ENCODE assay signal across 1 cellular context in the genomic region with DNA sequence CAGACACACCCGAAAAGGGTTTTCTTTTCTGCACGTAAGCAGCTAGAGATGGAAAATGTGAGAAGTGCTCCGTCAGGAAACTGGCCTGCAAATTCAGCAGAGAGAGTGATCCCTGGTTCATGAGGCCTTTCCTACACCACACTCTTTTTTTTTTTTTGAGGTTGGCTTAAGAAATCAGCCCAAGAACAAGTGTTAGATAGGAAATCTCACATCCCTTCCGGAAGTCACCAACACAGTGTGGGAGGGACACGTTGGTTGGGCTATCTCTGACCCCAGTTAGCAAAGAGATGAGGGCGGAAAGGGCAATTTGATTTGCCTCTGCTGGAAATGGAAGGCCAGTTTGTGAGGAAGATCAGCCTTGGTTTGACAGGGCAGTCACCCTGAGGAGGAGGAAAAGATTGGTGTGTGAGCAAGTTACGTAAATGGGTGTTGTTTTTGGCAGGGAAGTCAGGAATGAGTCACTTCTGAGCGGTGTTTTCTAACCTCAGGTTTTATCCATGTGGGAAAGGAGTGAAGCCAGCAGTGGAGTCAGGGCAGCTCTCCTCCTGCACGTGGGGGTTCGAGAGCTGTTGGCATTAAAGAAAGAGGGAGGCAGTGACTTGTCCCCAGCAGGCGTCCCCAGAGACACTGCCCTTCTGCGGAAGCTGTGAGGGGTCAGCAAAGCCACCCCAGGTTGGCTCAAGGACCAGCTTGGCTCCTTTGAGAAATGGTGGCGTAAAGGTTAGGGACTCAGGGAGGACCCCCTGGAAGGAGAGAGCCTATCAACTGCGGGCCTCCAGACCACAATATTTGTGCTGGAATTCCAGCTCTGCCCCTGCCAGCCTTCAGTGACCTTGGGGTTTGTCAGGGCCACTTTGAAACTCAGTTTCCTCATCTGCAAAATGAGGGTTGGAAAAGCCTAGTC.
TF ChIP-seq lines count a peak whose summit lies in the region.

No MANE protein-coding gene starts in this region.

TF ChIP-seq in HEK293, 187 proteins besides CTCF, POLR2A, EP300 and RAD21 (continued from another document and continues in another):
- TF ChIP-seq ZNF184 (tag by site-specific recombination; IDR thresholded peaks at IDR 0.05) (no peak; the same call in 1 of the 2 replicates), ZXDB (tag by site-specific recombination; IDR thresholded peaks at IDR 0.05) (peak; percentile 96), ZNF600 (tag by site-specific recombination; IDR thresholded peaks at IDR 0.05) (peak; percentile 90), ZNF785 (tag by site-specific recombination; IDR thresholded peaks at IDR 0.05) (no peak), ZNF274 (IDR thresholded peaks at IDR 0.05; ENCODE audit: low read length) (no peak), ZNF274 (tag by site-specific recombination; IDR thresholded peaks at IDR 0.05; ENCODE audit: borderline replicate concordance) (no peak), ZNF664 (tag by site-specific recombination; IDR thresholded peaks at IDR 0.05) (no peak), ZNF518A (tag by site-specific recombination; conservative IDR thresholded peaks at IDR 0.05; ENCODE audit: low read depth) (peak; percentile 65; the same call in 1 of the 2 replicates), ZNF660 (tag by site-specific recombination; IDR thresholded peaks at IDR 0.05) (peak; percentile 75; the same call in 1 of the 2 replicates), SP7 (tag by site-specific recombination; IDR thresholded peaks at IDR 0.05) (peak; percentile 96), ZNF175 (tag by site-specific recombination; IDR thresholded peaks at IDR 0.05) (no peak), ZNF366 (tag by site-specific recombination; conservative IDR thresholded peaks at IDR 0.05) (peak; percentile 94), ZNF621 (tag by site-specific recombination; IDR thresholded peaks at IDR 0.05) (no peak), ZFP41 (tag by site-specific recombination; IDR thresholded peaks at IDR 0.05; ENCODE audit: borderline replicate concordance) (no peak), ZNF670 (tag by site-specific recombination; IDR thresholded peaks at IDR 0.05; ENCODE audit: low read depth) (no peak), ZFP69B (tag by site-specific recombination; IDR thresholded peaks at IDR 0.05) (peak; percentile 82), ZNF704 (tag by site-specific recombination; IDR thresholded peaks at IDR 0.05) (no peak), ZNF24 (tag by site-specific recombination; IDR thresholded peaks at IDR 0.05) (peak; percentile 88), ZNF561 (tag by site-specific recombination; IDR thresholded peaks at IDR 0.05; ENCODE audit: borderline replicate concordance) (peak; percentile 95), ZNF792 (tag by site-specific recombination; IDR thresholded peaks at IDR 0.05) (no peak), ZNF138 (tag by site-specific recombination; IDR thresholded peaks at IDR 0.05; ENCODE audit: borderline replicate concordance) (no peak), ZNF350 (tag by site-specific recombination; IDR thresholded peaks at IDR 0.05) (no peak), ZEB2 (tag by site-specific recombination; IDR thresholded peaks at IDR 0.05) (peak; percentile 95), MZF1 (tag by site-specific recombination; IDR thresholded peaks at IDR 0.05; ENCODE audit: borderline replicate concordance) (peak; percentile 30; the same call in 1 of the 2 replicates), GLIS2 (tag by site-specific recombination; IDR thresholded peaks at IDR 0.05) (peak; percentile 89), ZNF202 (tag by site-specific recombination; IDR thresholded peaks at IDR 0.05; ENCODE audit: borderline replicate concordance) (no peak)
- TF ChIP-seq, protein P1, sequence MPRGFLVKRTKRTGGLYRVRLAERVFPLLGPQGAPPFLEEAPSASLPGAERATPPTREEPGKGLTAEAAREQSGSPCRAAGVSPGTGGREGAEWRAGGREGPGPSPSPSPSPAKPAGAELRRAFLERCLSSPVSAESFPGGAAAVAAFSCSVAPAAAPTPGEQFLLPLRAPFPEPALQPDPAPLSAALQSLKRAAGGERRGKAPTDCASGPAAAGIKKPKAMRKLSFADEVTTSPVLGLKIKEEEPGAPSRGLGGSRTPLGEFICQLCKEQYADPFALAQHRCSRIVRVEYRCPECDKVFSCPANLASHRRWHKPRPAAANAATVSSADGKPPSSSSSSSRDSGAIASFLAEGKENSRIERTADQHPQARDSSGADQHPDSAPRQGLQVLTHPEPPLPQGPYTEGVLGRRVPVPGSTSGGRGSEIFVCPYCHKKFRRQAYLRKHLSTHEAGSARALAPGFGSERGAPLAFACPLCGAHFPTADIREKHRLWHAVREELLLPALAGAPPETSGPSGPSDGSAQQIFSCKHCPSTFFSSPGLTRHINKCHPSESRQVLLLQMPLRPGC (tag by site-specific recombination; IDR thresholded peaks at IDR 0.05): peak; percentile 92
- TF ChIP-seq, protein P2, sequence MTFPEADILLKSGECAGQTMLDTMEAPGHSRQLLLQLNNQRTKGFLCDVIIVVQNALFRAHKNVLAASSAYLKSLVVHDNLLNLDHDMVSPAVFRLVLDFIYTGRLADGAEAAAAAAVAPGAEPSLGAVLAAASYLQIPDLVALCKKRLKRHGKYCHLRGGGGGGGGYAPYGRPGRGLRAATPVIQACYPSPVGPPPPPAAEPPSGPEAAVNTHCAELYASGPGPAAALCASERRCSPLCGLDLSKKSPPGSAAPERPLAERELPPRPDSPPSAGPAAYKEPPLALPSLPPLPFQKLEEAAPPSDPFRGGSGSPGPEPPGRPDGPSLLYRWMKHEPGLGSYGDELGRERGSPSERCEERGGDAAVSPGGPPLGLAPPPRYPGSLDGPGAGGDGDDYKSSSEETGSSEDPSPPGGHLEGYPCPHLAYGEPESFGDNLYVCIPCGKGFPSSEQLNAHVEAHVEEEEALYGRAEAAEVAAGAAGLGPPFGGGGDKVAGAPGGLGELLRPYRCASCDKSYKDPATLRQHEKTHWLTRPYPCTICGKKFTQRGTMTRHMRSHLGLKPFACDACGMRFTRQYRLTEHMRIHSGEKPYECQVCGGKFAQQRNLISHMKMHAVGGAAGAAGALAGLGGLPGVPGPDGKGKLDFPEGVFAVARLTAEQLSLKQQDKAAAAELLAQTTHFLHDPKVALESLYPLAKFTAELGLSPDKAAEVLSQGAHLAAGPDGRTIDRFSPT (tag by site-specific recombination; IDR thresholded peaks at IDR 0.05): peak; percentile 89
- TF ChIP-seq, protein P3, sequence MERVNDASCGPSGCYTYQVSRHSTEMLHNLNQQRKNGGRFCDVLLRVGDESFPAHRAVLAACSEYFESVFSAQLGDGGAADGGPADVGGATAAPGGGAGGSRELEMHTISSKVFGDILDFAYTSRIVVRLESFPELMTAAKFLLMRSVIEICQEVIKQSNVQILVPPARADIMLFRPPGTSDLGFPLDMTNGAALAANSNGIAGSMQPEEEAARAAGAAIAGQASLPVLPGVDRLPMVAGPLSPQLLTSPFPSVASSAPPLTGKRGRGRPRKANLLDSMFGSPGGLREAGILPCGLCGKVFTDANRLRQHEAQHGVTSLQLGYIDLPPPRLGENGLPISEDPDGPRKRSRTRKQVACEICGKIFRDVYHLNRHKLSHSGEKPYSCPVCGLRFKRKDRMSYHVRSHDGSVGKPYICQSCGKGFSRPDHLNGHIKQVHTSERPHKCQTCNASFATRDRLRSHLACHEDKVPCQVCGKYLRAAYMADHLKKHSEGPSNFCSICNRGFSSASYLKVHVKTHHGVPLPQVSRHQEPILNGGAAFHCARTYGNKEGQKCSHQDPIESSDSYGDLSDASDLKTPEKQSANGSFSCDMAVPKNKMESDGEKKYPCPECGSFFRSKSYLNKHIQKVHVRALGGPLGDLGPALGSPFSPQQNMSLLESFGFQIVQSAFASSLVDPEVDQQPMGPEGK (tag by site-specific recombination; IDR thresholded peaks at IDR 0.05): peak; percentile 90
- TF ChIP-seq, protein P4, sequence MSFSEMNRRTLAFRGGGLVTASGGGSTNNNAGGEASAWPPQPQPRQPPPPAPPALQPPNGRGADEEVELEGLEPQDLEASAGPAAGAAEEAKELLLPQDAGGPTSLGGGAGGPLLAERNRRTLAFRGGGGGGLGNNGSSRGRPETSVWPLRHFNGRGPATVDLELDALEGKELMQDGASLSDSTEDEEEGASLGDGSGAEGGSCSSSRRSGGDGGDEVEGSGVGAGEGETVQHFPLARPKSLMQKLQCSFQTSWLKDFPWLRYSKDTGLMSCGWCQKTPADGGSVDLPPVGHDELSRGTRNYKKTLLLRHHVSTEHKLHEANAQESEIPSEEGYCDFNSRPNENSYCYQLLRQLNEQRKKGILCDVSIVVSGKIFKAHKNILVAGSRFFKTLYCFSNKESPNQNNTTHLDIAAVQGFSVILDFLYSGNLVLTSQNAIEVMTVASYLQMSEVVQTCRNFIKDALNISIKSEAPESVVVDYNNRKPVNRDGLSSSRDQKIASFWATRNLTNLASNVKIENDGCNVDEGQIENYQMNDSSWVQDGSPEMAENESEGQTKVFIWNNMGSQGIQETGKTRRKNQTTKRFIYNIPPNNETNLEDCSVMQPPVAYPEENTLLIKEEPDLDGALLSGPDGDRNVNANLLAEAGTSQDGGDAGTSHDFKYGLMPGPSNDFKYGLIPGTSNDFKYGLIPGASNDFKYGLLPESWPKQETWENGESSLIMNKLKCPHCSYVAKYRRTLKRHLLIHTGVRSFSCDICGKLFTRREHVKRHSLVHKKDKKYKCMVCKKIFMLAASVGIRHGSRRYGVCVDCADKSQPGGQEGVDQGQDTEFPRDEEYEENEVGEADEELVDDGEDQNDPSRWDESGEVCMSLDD (tag by site-specific recombination; IDR thresholded peaks at IDR 0.05): peak; percentile 47; the same call in 1 of the 2 replicates
- TF ChIP-seq, protein P5, sequence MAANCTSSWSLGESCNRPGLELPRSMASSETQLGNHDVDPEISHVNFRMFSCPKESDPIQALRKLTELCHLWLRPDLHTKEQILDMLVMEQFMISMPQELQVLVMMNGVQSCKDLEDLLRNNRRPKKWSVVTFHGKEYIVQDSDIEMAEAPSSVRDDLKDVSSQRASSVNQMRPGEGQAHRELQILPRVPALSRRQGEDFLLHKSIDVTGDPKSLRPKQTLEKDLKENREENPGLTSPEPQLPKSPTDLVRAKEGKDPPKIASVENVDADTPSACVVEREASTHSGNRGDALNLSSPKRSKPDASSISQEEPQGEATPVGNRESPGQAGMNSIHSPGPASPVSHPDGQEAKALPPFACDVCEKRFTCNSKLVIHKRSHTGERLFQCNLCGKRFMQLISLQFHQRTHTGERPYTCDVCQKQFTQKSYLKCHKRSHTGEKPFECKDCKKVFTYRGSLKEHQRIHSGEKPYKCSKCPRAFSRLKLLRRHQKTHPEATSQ (tag by site-specific recombination; IDR thresholded peaks at IDR 0.05): no peak
- TF ChIP-seq, protein P6, sequence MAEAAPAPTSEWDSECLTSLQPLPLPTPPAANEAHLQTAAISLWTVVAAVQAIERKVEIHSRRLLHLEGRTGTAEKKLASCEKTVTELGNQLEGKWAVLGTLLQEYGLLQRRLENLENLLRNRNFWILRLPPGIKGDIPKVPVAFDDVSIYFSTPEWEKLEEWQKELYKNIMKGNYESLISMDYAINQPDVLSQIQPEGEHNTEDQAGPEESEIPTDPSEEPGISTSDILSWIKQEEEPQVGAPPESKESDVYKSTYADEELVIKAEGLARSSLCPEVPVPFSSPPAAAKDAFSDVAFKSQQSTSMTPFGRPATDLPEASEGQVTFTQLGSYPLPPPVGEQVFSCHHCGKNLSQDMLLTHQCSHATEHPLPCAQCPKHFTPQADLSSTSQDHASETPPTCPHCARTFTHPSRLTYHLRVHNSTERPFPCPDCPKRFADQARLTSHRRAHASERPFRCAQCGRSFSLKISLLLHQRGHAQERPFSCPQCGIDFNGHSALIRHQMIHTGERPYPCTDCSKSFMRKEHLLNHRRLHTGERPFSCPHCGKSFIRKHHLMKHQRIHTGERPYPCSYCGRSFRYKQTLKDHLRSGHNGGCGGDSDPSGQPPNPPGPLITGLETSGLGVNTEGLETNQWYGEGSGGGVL (tag by site-specific recombination; IDR thresholded peaks at IDR 0.05): peak; percentile 89
- TF ChIP-seq, protein P7, sequence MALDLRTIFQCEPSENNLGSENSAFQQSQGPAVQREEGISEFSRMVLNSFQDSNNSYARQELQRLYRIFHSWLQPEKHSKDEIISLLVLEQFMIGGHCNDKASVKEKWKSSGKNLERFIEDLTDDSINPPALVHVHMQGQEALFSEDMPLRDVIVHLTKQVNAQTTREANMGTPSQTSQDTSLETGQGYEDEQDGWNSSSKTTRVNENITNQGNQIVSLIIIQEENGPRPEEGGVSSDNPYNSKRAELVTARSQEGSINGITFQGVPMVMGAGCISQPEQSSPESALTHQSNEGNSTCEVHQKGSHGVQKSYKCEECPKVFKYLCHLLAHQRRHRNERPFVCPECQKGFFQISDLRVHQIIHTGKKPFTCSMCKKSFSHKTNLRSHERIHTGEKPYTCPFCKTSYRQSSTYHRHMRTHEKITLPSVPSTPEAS (tag by site-specific recombination; IDR thresholded peaks at IDR 0.05): peak; percentile 62
